Comparison of ENCODE assay signal across 19 cellular contexts in genomic region chr17:30964878-30965277, GRCh38. TPM values are rescaled to one million over a fixed set of nuclear protein-coding genes. Genes with fewer than 3 reads are reported as not detected.
DNase-seq lines count a peak whose midpoint lies in the region; ATAC-seq, FAIRE-seq and TF ChIP-seq lines count a peak whose summit lies in the region.
"Had no signal": no experiment of that assay in that cellular context is flagged by ENCODE, and none has a peak within 500 bp of the region (broad histone marks: within the 10 kb centered on the region; RNA-seq: fewer than 3 reads in every experiment).

No MANE protein-coding gene starts in this region.

- TF ChIP-seq CTCF in CD14-positive monocyte (IDR thresholded peaks at IDR 0.05) = no peak
- no peak for TF ChIP-seq CTCF in bronchial epithelial cell (IDR thresholded peaks at IDR 0.05; ENCODE audit: insufficient read depth, low read length, severe bottlenecking)
- TF ChIP-seq CTCF in heart left ventricle (IDR thresholded peaks at IDR 0.05) = no peak

- H3K9me3 ChIP-seq in heart left ventricle = no peaks in the 10 kb centered on the region

- H3K27ac Mint-ChIP-seq in CD14-positive monocyte = peak overlapping the region in 5 of 7 donors; percentile 40 to 89 (median 54)
- no peak overlapping the region for H3K27ac Mint-ChIP-seq in activated T-cell treated with anti-CD3 and anti-CD28 coated beads, Interleukin-2, amount 50 U/mL, for 24 hours
- H3K27ac Mint-ChIP-seq in activated CD4-positive, alpha-beta T cell treated with anti-CD3 and anti-CD28 coated beads for 36 hours = no peak overlapping the region
- H3K27ac Mint-ChIP-seq: activated CD8-positive, alpha-beta memory T cell treated with anti-CD3 and anti-CD28 coated beads, Interleukin-2, amount 10 ng/mL, durations not matched to agents 7 days and 5 days; activated naive CD8-positive, alpha-beta T cell treated with anti-CD3 and anti-CD28 coated beads, Interleukin-2, amount 50 U/mL, for 24 hours; CD8-positive, alpha-beta T cell; stimulated activated effector memory CD8-positive, alpha-beta T cell treated with anti-CD3 and anti-CD28 coated beads, Interleukin-12 subunit alpha, Interleukin-12 subunit beta, amount 100 ng/mL, for 72 hours had no signal

- no peak overlapping the region for H3K4me3 Mint-ChIP-seq in CD14-positive monocyte
- no peak overlapping the region for H3K4me3 Mint-ChIP-seq in activated T-cell treated with anti-CD3 and anti-CD28 coated beads, Interleukin-2, amount 50 U/mL, for 24 hours
- no peak overlapping the region for H3K4me3 Mint-ChIP-seq in activated CD4-positive, alpha-beta T cell treated with anti-CD3 and anti-CD28 coated beads for 36 hours
- H3K4me3 Mint-ChIP-seq: activated CD8-positive, alpha-beta memory T cell treated with anti-CD3 and anti-CD28 coated beads, Interleukin-2, amount 10 ng/mL, durations not matched to agents 7 days and 5 days; activated naive CD8-positive, alpha-beta T cell treated with anti-CD3 and anti-CD28 coated beads, Interleukin-2, amount 50 U/mL, for 24 hours; CD8-positive, alpha-beta T cell; stimulated activated effector memory CD8-positive, alpha-beta T cell treated with anti-CD3 and anti-CD28 coated beads, Interleukin-12 subunit alpha, Interleukin-12 subunit beta, amount 100 ng/mL, for 72 hours had no signal

- peaks cover 12 to 21% of the 10 kb centered on the region in 2 donors for H3K36me3 Mint-ChIP-seq in CD14-positive monocyte
- H3K36me3 Mint-ChIP-seq in activated T-cell treated with anti-CD3 and anti-CD28 coated beads, Interleukin-2, amount 50 U/mL, for 24 hours (ENCODE audit: low read depth) = no peaks in the 10 kb centered on the region
- H3K36me3 Mint-ChIP-seq in activated CD4-positive, alpha-beta T cell treated with anti-CD3 and anti-CD28 coated beads for 36 hours (ENCODE audit: low read depth) = no peaks in the 10 kb centered on the region
- H3K36me3 Mint-ChIP-seq: activated CD8-positive, alpha-beta memory T cell treated with anti-CD3 and anti-CD28 coated beads, Interleukin-2, amount 10 ng/mL, durations not matched to agents 7 days and 5 days; CD8-positive, alpha-beta T cell; stimulated activated effector memory CD8-positive, alpha-beta T cell treated with anti-CD3 and anti-CD28 coated beads, Interleukin-12 subunit alpha, Interleukin-12 subunit beta, amount 100 ng/mL, for 72 hours had no signal

- H3K36me3 ChIP-seq in bronchial epithelial cell (ENCODE audit: control insufficient read depth, insufficient read depth, low read length) (no peaks in the 10 kb centered on the region), heart left ventricle (peaks cover 0 to 6% (median 0%) of the 10 kb centered on the region in 9 donors)
- H3K36me3 ChIP-seq: cardiac muscle cell had no signal

- no peak for ATAC-seq in heart left ventricle
- ATAC-seq in activated CD4-positive, alpha-beta T cell treated with anti-CD3 and anti-CD28 coated beads for 36 hours = no peak
- ATAC-seq: activated CD8-positive, alpha-beta memory T cell treated with anti-CD3 and anti-CD28 coated beads, Interleukin-2, amount 10 ng/mL, durations not matched to agents 7 days and 5 days; activated naive CD8-positive, alpha-beta T cell treated with anti-CD3 and anti-CD28 coated beads, Interleukin-2, amount 50 U/mL, for 24 hours; CD8-positive, alpha-beta T cell; stimulated activated effector memory CD8-positive, alpha-beta T cell treated with anti-CD3 and anti-CD28 coated beads, Interleukin-12 subunit alpha, Interleukin-12 subunit beta, amount 100 ng/mL, for 72 hours had no signal

- intact Hi-C loops in CD14-positive monocyte (cut with micrococcal nuclease) (loop anchor here in 1 of 2 donors (5.0 kb wide), 1 partner anchor 87 kb away; no protein-coding TSS in a partner anchor), heart left ventricle (cut with DNase I) (loop anchor here in 4 of 10 donors (5.0 to 10.0 kb wide), 3 partner anchors 43 to 60 kb away; partner anchors contain the start of genes ADAP2 (in 2 of the 4) and TEFM (in 2 of the 4))
- intact Hi-C loops in activated CD4-positive, alpha-beta T cell treated with anti-CD3 and anti-CD28 coated beads for 36 hours (cut with DNase I, micrococcal nuclease) = no loop called here

- peaks cover 60% of the 10 kb centered on the region for H3K4me1 Mint-ChIP-seq in CD14-positive monocyte
- peaks cover 13% of the 10 kb centered on the region for H3K4me1 Mint-ChIP-seq in activated T-cell treated with anti-CD3 and anti-CD28 coated beads, Interleukin-2, amount 50 U/mL, for 24 hours (ENCODE audit: low read depth)
- peaks cover 19% of the 10 kb centered on the region for H3K4me1 Mint-ChIP-seq in activated CD4-positive, alpha-beta T cell treated with anti-CD3 and anti-CD28 coated beads for 36 hours

- H3K4me3 ChIP-seq in bronchial epithelial cell (ENCODE audit: low read depth, low read length) = no peak overlapping the region
- no peak overlapping the region for H3K4me3 ChIP-seq in heart left ventricle
- H3K4me3 ChIP-seq: cardiac muscle cell had no signal

- no peaks in the 10 kb centered on the region for H3K27me3 Mint-ChIP-seq in CD14-positive monocyte (ENCODE audit: low read depth in 3 of 3)
- peaks cover 9% of the 10 kb centered on the region for H3K27me3 Mint-ChIP-seq in activated T-cell treated with anti-CD3 and anti-CD28 coated beads, Interleukin-2, amount 50 U/mL, for 24 hours
- peaks cover 7% of the 10 kb centered on the region for H3K27me3 Mint-ChIP-seq in activated CD4-positive, alpha-beta T cell treated with anti-CD3 and anti-CD28 coated beads for 36 hours

- no peak overlapping the region for H3K27ac ChIP-seq in heart left ventricle
- H3K27ac ChIP-seq: cardiac muscle cell had no signal

- H3K27me3 ChIP-seq in bronchial epithelial cell (ENCODE audit: control insufficient read depth, insufficient read depth, low read length) = no peaks in the 10 kb centered on the region
- H3K27me3 ChIP-seq in heart left ventricle = no peaks in the 10 kb centered on the region
- H3K27me3 ChIP-seq: cardiac muscle cell had no signal

- POLR2A ChIA-PET in activated CD4-positive, alpha-beta T cell treated with anti-CD3 and anti-CD28 coated beads for 36 hours (lab: Charles Lee) = interaction anchor here (0.6 kb wide), 1 partner anchor 78 kb away, joined by 3 read pairs; no protein-coding TSS in a partner anchor

- 89 to 94% (median 91%) methylated on average over 5 of the region's 5 CpGs for WGBS in heart left ventricle, 4 donors

- peaks cover 0 to 53% (median 0%) of the 10 kb centered on the region in 12 donors for H3K4me1 ChIP-seq in heart left ventricle

- no peak for TF ChIP-seq POLR2A in heart left ventricle (IDR thresholded peaks at IDR 0.05)

- DNase-seq in CD14-positive monocyte (ENCODE audit: low spot score) (no peak), M059J (ENCODE audit: low read depth) (peak; percentile 63), bronchial epithelial cell (ENCODE audit: low read depth) (peak; percentile 25), iris pigment epithelial cell (ENCODE audit: low read depth) (peak; percentile 49), NCI-H2107 treated with DMSO at 0.1 percent for 48 hours (lab: John Stamatoyannopoulos, UW; ENCODE audit: unreplicated experiment) (no peak), heart left ventricle (no peak)
- no peak for DNase-seq in activated T-cell treated with anti-CD3 and anti-CD28 coated beads, Interleukin-2, amount 50 U/mL, for 24 hours
- DNase-seq in activated CD4-positive, alpha-beta T cell treated with anti-CD3 and anti-CD28 coated beads for 36 hours = no peak
- DNase-seq: activated CD8-positive, alpha-beta memory T cell treated with anti-CD3 and anti-CD28 coated beads, Interleukin-2, amount 10 ng/mL, durations not matched to agents 7 days and 5 days; activated naive CD8-positive, alpha-beta T cell treated with anti-CD3 and anti-CD28 coated beads, Interleukin-2, amount 50 U/mL, for 24 hours; CD8-positive, alpha-beta T cell; erythroblast; KBM-7; NCI-H1092; NCI-H2029 had no signal

- FAIRE-seq in bronchial epithelial cell (lab: Jason Lieb, UNC) = no peak
- FAIRE-seq: GM12892, H54 had no signal

- H3K9me3 Mint-ChIP-seq in CD14-positive monocyte = no peaks in the 10 kb centered on the region
- no peaks in the 10 kb centered on the region for H3K9me3 Mint-ChIP-seq in activated T-cell treated with anti-CD3 and anti-CD28 coated beads, Interleukin-2, amount 50 U/mL, for 24 hours
- H3K9me3 Mint-ChIP-seq in activated CD4-positive, alpha-beta T cell treated with anti-CD3 and anti-CD28 coated beads for 36 hours (ENCODE audit: low read depth) = no peaks in the 10 kb centered on the region
- H3K9me3 Mint-ChIP-seq: activated naive CD8-positive, alpha-beta T cell treated with anti-CD3 and anti-CD28 coated beads, Interleukin-2, amount 50 U/mL, for 24 hours; CD8-positive, alpha-beta T cell; stimulated activated effector memory CD8-positive, alpha-beta T cell treated with anti-CD3 and anti-CD28 coated beads, Interleukin-12 subunit alpha, Interleukin-12 subunit beta, amount 100 ng/mL, for 72 hours had no signal

- CTCF ChIA-PET in activated CD4-positive, alpha-beta T cell treated with anti-CD3 and anti-CD28 coated beads for 36 hours (lab: Charles Lee) = no interaction called here

RNA-seq across cellular contexts. Expression of gene RNF135, which starts 6.0 kb away (rescaled TPM):
- polyA plus RNA-seq in CD14-positive monocyte (10 to 100 TPM; 51.4 to 66.6 TPM), heart left ventricle (1 to 10 TPM; 3.9 TPM)
- total RNA-seq in M059J (2014; rRNA removed; shearing (Covaris generic)) = 11.4 and 15.7 TPM in 2 replicates
- total RNA-seq in bronchial epithelial cell (9.2 and 17.8 TPM in 2 replicates), heart left ventricle (10 to 100 TPM in 2 of 9 donors, 1 to 10 TPM in 7; 3.9 to 19.1 (median 5.6) TPM)
- total RNA-seq in activated CD4-positive, alpha-beta T cell treated with anti-CD3 and anti-CD28 coated beads for 36 hours = 1 to 10 TPM; 5.8 to 6.0 TPM

RNA-seq across cellular contexts. Expression of gene ADAP2, which starts 43.1 kb away (rescaled TPM):
- polyA plus RNA-seq in CD14-positive monocyte = 10 to 100 TPM; 36.1 to 39.8 TPM
- total RNA-seq in M059J (2014; rRNA removed; shearing (Covaris generic)) = 0.10 and 1.2 TPM in 2 replicates
- total RNA-seq in bronchial epithelial cell = 3.4 and 19.6 TPM in 2 replicates
- 10 to 100 TPM in 4 of 9 donors, 1 to 10 TPM in 5; 3.1 to 43.5 (median 8.3) TPM for total RNA-seq in heart left ventricle
- polyA plus RNA-seq in heart left ventricle = 1 to 10 TPM; 3.5 to 4.5 TPM
- total RNA-seq in activated CD4-positive, alpha-beta T cell treated with anti-CD3 and anti-CD28 coated beads for 36 hours = 1 to 10 TPM in 1 of 2 experiments, under 1 TPM in 1; 0.72 to 1.2 TPM

RNA-seq across cellular contexts. Expression of gene TEFM, which starts 58.8 kb away (rescaled TPM):
- 10 to 100 TPM in 1 of 2 donors, 1 to 10 TPM in 1; 6.5 to 14.6 TPM for polyA plus RNA-seq in CD14-positive monocyte
- total RNA-seq in M059J (2014; rRNA removed; shearing (Covaris generic)) = 14.0 and 19.4 TPM in 2 replicates
- 4.7 and 6.7 TPM in 2 replicates for total RNA-seq in bronchial epithelial cell
- total RNA-seq in heart left ventricle = 10 to 100 TPM in 8 of 9 donors, 1 to 10 TPM in 1; 5.2 to 22.9 (median 13.1) TPM
- 10 to 100 TPM in 1 of 2 donors, 1 to 10 TPM in 1; 7.7 to 30.1 TPM for polyA plus RNA-seq in heart left ventricle
- 10 to 100 TPM; 13.4 to 15.3 TPM for total RNA-seq in activated CD4-positive, alpha-beta T cell treated with anti-CD3 and anti-CD28 coated beads for 36 hours

Comparison
In these comparisons a context has a peak if more than half of its experiments do, and no peak if none do; other contexts are left out.
1. DNase-seq: peak in M059J (single experiment), bronchial epithelial cell (single experiment) and iris pigment epithelial cell (single experiment); none in CD14-positive monocyte (single experiment), activated T-cell treated with anti-CD3 and anti-CD28 coated beads, Interleukin-2, amount 50 U/mL, for 24 hours (single experiment), NCI-H2107 treated with DMSO at 0.1 percent for 48 hours (single experiment), heart left ventricle (0 of 5) and activated CD4-positive, alpha-beta T cell treated with anti-CD3 and anti-CD28 coated beads for 36 hours (single experiment).
2. H3K27ac Mint-ChIP-seq: peak in CD14-positive monocyte (5 of 7); none in activated T-cell treated with anti-CD3 and anti-CD28 coated beads, Interleukin-2, amount 50 U/mL, for 24 hours (single experiment) and activated CD4-positive, alpha-beta T cell treated with anti-CD3 and anti-CD28 coated beads for 36 hours (single experiment).